1 cellular context compared by ENCODE assay signal in genomic region chr1:98045211-98046030, GRCh38.
TF ChIP-seq lines count a peak whose summit lies in the region.

No MANE protein-coding gene starts in this region.

TF ChIP-seq in SK-N-SH, 30 proteins besides CTCF, POLR2A, EP300 and RAD21 (continued from another document):
- TF ChIP-seq MAX (IDR thresholded peaks at IDR 0.05; ENCODE audit: low read depth) (no peak), TCF12 (IDR thresholded peaks at IDR 0.05) (no peak), REST (IDR thresholded peaks at IDR 0.05; ENCODE audit: low read depth, low read length) (no peak), GATA2 (CRISPR knock-in tag; IDR thresholded peaks at IDR 0.05) (no peak), YY1 (IDR thresholded peaks at IDR 0.05; ENCODE audit: low read depth) (no peak), JUND (IDR thresholded peaks at IDR 0.05) (no peak), EZH2phosphoT487 (IDR thresholded peaks at IDR 0.05; ENCODE audit: borderline replicate concordance, low read depth) (no peak), NFIC (IDR thresholded peaks at IDR 0.05; ENCODE audit: borderline replicate concordance) (no peak)
